ENCODE assay signal across 16 cellular contexts in genomic region chr17:14325618-14326167, GRCh38. TPM values are rescaled to one million over a fixed set of nuclear protein-coding genes. Genes with fewer than 3 reads are reported as not detected.
"Had no signal": no experiment of that assay in that cellular context is flagged by ENCODE, and none has a peak within 500 bp of the region (broad histone marks: within the 10 kb centered on the region; RNA-seq: fewer than 3 reads in every experiment).

No MANE protein-coding gene starts in this region.

- H3K9me3 Mint-ChIP-seq: stimulated activated effector memory CD8-positive, alpha-beta T cell treated with anti-CD3 and anti-CD28 coated beads, Interleukin-12 subunit alpha, Interleukin-12 subunit beta, amount 100 ng/mL, for 72 hours had no signal

- H3K4me1 ChIP-seq: ascending aorta, foreskin keratinocyte, right atrium auricular region, tibial artery, uterus had no signal

- H3K27ac Mint-ChIP-seq: stimulated activated effector memory CD8-positive, alpha-beta T cell treated with anti-CD3 and anti-CD28 coated beads, Interleukin-12 subunit alpha, Interleukin-12 subunit beta, amount 100 ng/mL, for 72 hours had no signal

- H3K4me3 ChIP-seq: ascending aorta, left ventricle myocardium inferior, right atrium auricular region, tibial artery, uterus had no signal

- FAIRE-seq: endothelial cell of umbilical vein, islet of Langerhans had no signal

- H3K9me3 ChIP-seq: ascending aorta, left ventricle myocardium inferior, right atrium auricular region, tibial artery, uterus had no signal

- H3K4me3 Mint-ChIP-seq: stimulated activated effector memory CD8-positive, alpha-beta T cell treated with anti-CD3 and anti-CD28 coated beads, Interleukin-12 subunit alpha, Interleukin-12 subunit beta, amount 100 ng/mL, for 72 hours had no signal

- DNase-seq: activated CD4-positive, alpha-beta T cell treated with anti-CD3 and anti-CD28 coated beads, Interleukin-2, amount 50 U/mL, for 4 hours; activated CD4-positive, CD25-positive, alpha-beta regulatory T cell treated with anti-CD3 and anti-CD28 coated beads, Interleukin-2, amount 50 U/mL, for 72 hours; activated gamma-delta T cell treated with Interleukin-2 at 50 U/mL for 16 hours; activated T-cell treated with anti-CD3 and anti-CD28 coated beads, Interleukin-2, amount 50 U/mL, for 1 hour; foreskin keratinocyte; head of caudate nucleus; left ventricle myocardium inferior; mesenchymal stem cell; posterior cingulate gyrus; tibial artery; uterus had no signal

- H3K27me3 ChIP-seq: ascending aorta, right atrium auricular region, uterus had no signal

- H3K27ac ChIP-seq: ascending aorta, foreskin keratinocyte, left ventricle myocardium inferior, right atrium auricular region, tibial artery, uterus had no signal

- ATAC-seq: foreskin keratinocyte; stimulated activated effector memory CD8-positive, alpha-beta T cell treated with anti-CD3 and anti-CD28 coated beads, Interleukin-12 subunit alpha, Interleukin-12 subunit beta, amount 100 ng/mL, for 72 hours had no signal

- H3K36me3 Mint-ChIP-seq: stimulated activated effector memory CD8-positive, alpha-beta T cell treated with anti-CD3 and anti-CD28 coated beads, Interleukin-12 subunit alpha, Interleukin-12 subunit beta, amount 100 ng/mL, for 72 hours had no signal

RNA-seq across cellular contexts. Expression of gene HS3ST3B1, which starts 24.8 kb away (rescaled TPM):
- total RNA-seq: endothelial cell of umbilical vein had no signal
- polyA plus RNA-seq: endothelial cell of umbilical vein had no signal
